17 cellular contexts compared by ENCODE assay signal in genomic region chr5:119319401-119319800, GRCh38. TPM values are rescaled to one million over a fixed set of nuclear protein-coding genes. Genes with fewer than 3 reads are reported as not detected.
DNase-seq lines count a peak whose midpoint lies in the region; ATAC-seq and TF ChIP-seq lines count a peak whose summit lies in the region.
"Had no signal": no experiment of that assay in that cellular context is flagged by ENCODE, and none has a peak within 500 bp of the region (broad histone marks: within the 10 kb centered on the region; RNA-seq: fewer than 3 reads in every experiment).

No MANE protein-coding gene starts in this region.

- ATAC-seq in stimulated activated memory B cell treated with anti-CD40 and anti-IgM and Interleukin-4, amounts not matched to agents 10 μg/mL and 1 μg/mL and 100 μg/mL, for 72 hours = no peak
- no peak for ATAC-seq in HG02885 (IDR thresholded peaks at IDR 0.05; ENCODE audit: poor library complexity, unreplicated experiment)

- no peak overlapping the region for H3K27ac ChIP-seq in substantia nigra (ENCODE audit: low read depth, low read length, poor library complexity, severe bottlenecking)
- H3K27ac ChIP-seq: GM23248, prostate gland, skin epidermis had no signal

- H3K27ac Mint-ChIP-seq in activated naive CD4-positive, alpha-beta T cell treated with anti-CD3 and anti-CD28 coated beads for 36 hours = peak overlapping the region; percentile 96
- peak overlapping the region; percentile 95 for H3K27ac Mint-ChIP-seq in activated naive CD8-positive, alpha-beta T cell
- peak overlapping the region; percentile 73 for H3K27ac Mint-ChIP-seq in stimulated activated memory B cell treated with anti-CD40 and anti-IgM and Interleukin-4, amounts not matched to agents 10 μg/mL and 1 μg/mL and 100 μg/mL, for 72 hours
- H3K27ac Mint-ChIP-seq in glutamatergic neuron (ENCODE audit: unreplicated experiment) = no peak overlapping the region

- TF ChIP-seq CTCF in glutamatergic neuron (IDR thresholded peaks at IDR 0.05; ENCODE audit: partially characterized antibody, unreplicated experiment) = no peak

- no peaks in the 10 kb centered on the region for H3K9me3 Mint-ChIP-seq in activated naive CD4-positive, alpha-beta T cell treated with anti-CD3 and anti-CD28 coated beads for 36 hours
- no peaks in the 10 kb centered on the region for H3K9me3 Mint-ChIP-seq in activated naive CD8-positive, alpha-beta T cell (ENCODE audit: low read depth)
- H3K9me3 Mint-ChIP-seq in stimulated activated memory B cell treated with anti-CD40 and anti-IgM and Interleukin-4, amounts not matched to agents 10 μg/mL and 1 μg/mL and 100 μg/mL, for 72 hours = no peaks in the 10 kb centered on the region
- H3K9me3 Mint-ChIP-seq in glutamatergic neuron (ENCODE audit: unreplicated experiment) = peaks cover 2% of the 10 kb centered on the region
- H3K9me3 Mint-ChIP-seq: nephron progenitor cell had no signal

- H3K36me3 Mint-ChIP-seq in activated naive CD4-positive, alpha-beta T cell treated with anti-CD3 and anti-CD28 coated beads for 36 hours (ENCODE audit: low read depth) = peaks cover 25% of the 10 kb centered on the region
- H3K36me3 Mint-ChIP-seq in activated naive CD8-positive, alpha-beta T cell = peaks cover 11% of the 10 kb centered on the region
- peaks cover 18% of the 10 kb centered on the region for H3K36me3 Mint-ChIP-seq in stimulated activated memory B cell treated with anti-CD40 and anti-IgM and Interleukin-4, amounts not matched to agents 10 μg/mL and 1 μg/mL and 100 μg/mL, for 72 hours
- no peaks in the 10 kb centered on the region for H3K36me3 Mint-ChIP-seq in glutamatergic neuron (ENCODE audit: unreplicated experiment)

- DNase-seq in activated naive CD4-positive, alpha-beta T cell treated with anti-CD3 and anti-CD28 coated beads for 36 hours = no peak
- DNase-seq in activated naive CD4-positive, alpha-beta T cell treated with anti-CD3 and anti-CD28 coated beads, Interleukin-2, amount 50 U/mL, for 16 hours = no peak
- peak; percentile 66 for DNase-seq in NCI-H524 treated with DMSO at 0.1 percent for 48 hours (lab: John Stamatoyannopoulos, UW)
- DNase-seq in glutamatergic neuron = no peak
- no peak for DNase-seq in substantia nigra (lab: John Stamatoyannopoulos, UW)
- DNase-seq: foreskin melanocyte; GM23248; kidney glomerular epithelial cell; MM.1S; NCI-H1694 treated with DMSO at 0.1 percent for 48 hours; nephron progenitor cell; stimulated activated CD4-positive, alpha-beta T cell treated with anti-CD3 and anti-CD28 coated beads, Interleukin-4, amount 100 ng/mL, for 4 hours had no signal

- H3K27me3 Mint-ChIP-seq in activated naive CD4-positive, alpha-beta T cell treated with anti-CD3 and anti-CD28 coated beads for 36 hours (ENCODE audit: low read depth) = no peaks in the 10 kb centered on the region
- H3K27me3 Mint-ChIP-seq in activated naive CD8-positive, alpha-beta T cell = no peaks in the 10 kb centered on the region
- H3K27me3 Mint-ChIP-seq in stimulated activated memory B cell treated with anti-CD40 and anti-IgM and Interleukin-4, amounts not matched to agents 10 μg/mL and 1 μg/mL and 100 μg/mL, for 72 hours = no peaks in the 10 kb centered on the region
- no peaks in the 10 kb centered on the region for H3K27me3 Mint-ChIP-seq in glutamatergic neuron (ENCODE audit: unreplicated experiment)

- H3K4me3 Mint-ChIP-seq in activated naive CD4-positive, alpha-beta T cell treated with anti-CD3 and anti-CD28 coated beads for 36 hours = no peak overlapping the region
- peak overlapping the region; percentile 40 for H3K4me3 Mint-ChIP-seq in activated naive CD8-positive, alpha-beta T cell
- H3K4me3 Mint-ChIP-seq in stimulated activated memory B cell treated with anti-CD40 and anti-IgM and Interleukin-4, amounts not matched to agents 10 μg/mL and 1 μg/mL and 100 μg/mL, for 72 hours = no peak overlapping the region
- H3K4me3 Mint-ChIP-seq in glutamatergic neuron (ENCODE audit: unreplicated experiment) = no peak overlapping the region
- H3K4me3 Mint-ChIP-seq: nephron progenitor cell had no signal

- peaks cover 94% of the 10 kb centered on the region for H3K4me1 Mint-ChIP-seq in activated naive CD4-positive, alpha-beta T cell treated with anti-CD3 and anti-CD28 coated beads for 36 hours (ENCODE audit: low read depth)
- H3K4me1 Mint-ChIP-seq in activated naive CD8-positive, alpha-beta T cell (ENCODE audit: low read depth) = peaks cover 94% of the 10 kb centered on the region
- peaks cover 84% of the 10 kb centered on the region for H3K4me1 Mint-ChIP-seq in stimulated activated memory B cell treated with anti-CD40 and anti-IgM and Interleukin-4, amounts not matched to agents 10 μg/mL and 1 μg/mL and 100 μg/mL, for 72 hours
- H3K4me1 Mint-ChIP-seq in glutamatergic neuron (ENCODE audit: low read depth, unreplicated experiment) = no peaks in the 10 kb centered on the region

- CTCF ChIA-PET in activated naive CD4-positive, alpha-beta T cell treated with anti-CD3 and anti-CD28 coated beads for 36 hours (lab: Charles Lee) = no interaction called here

- intact Hi-C loops in activated naive CD4-positive, alpha-beta T cell treated with anti-CD3 and anti-CD28 coated beads for 36 hours (cut with micrococcal nuclease) = no loop called here

RNA-seq across cellular contexts. Expression of gene TNFAIP8, which starts 36.4 kb away (rescaled TPM):
- 100 to 1,000 TPM; 141 to 142 TPM for total RNA-seq in activated naive CD4-positive, alpha-beta T cell treated with anti-CD3 and anti-CD28 coated beads for 36 hours
- 2.5 TPM for total RNA-seq in glutamatergic neuron (ENCODE audit: unreplicated experiment)

Comparison
In these comparisons a context has a peak if more than half of its experiments do, and no peak if none do; other contexts are left out.
1. RNA of gene TNFAIP8, which starts 36.4 kb away (total RNA-seq): 141 to 142 TPM in activated naive CD4-positive, alpha-beta T cell treated with anti-CD3 and anti-CD28 coated beads for 36 hours; 2.5 TPM in glutamatergic neuron (single experiment); every median in the first group is over 10 times any median in the second.